23 cellular contexts compared by ENCODE assay signal in genomic region chr20:62116558-62117361, GRCh38. TPM values are rescaled to one million over a fixed set of nuclear protein-coding genes. Genes with fewer than 3 reads are reported as not detected.
DNase-seq lines count a peak whose midpoint lies in the region; ATAC-seq and TF ChIP-seq lines count a peak whose summit lies in the region.
"Had no signal": no experiment of that assay in that cellular context is flagged by ENCODE, and none has a peak within 500 bp of the region (broad histone marks: within the 10 kb centered on the region; RNA-seq: fewer than 3 reads in every experiment).

No MANE protein-coding gene starts in this region.

- H3K27ac ChIP-seq in BLaER1 treated with 17β-estradiol and CSF1 and Interleukin-3, amounts not matched to agents 10 nM and 100 nM, result no peak overlapping the region
- H3K27ac ChIP-seq: ascending aorta, cardiac muscle cell, coronary artery, upper lobe of right lung had no signal

- no peaks in the 10 kb centered on the region for H3K9me2 ChIP-seq in Loucy (replicated peaks; ENCODE audit: low read depth, low read length)

- H3K9ac ChIP-seq in BLaER1 treated with 17β-estradiol and CSF1 and Interleukin-3, amounts not matched to agents 10 nM and 100 nM, result peak overlapping the region in 1 of 11 experiments; percentile 63; a peak in 1 of 22 replicates
- H3K9ac ChIP-seq in Loucy (ENCODE audit: low read depth, low read length, poor library complexity, severe bottlenecking), result peak overlapping the region; percentile 23

- peak overlapping the region in 9 of 11 experiments; percentile 50 to 86 (median 78); a peak in 16 of 22 replicates for H3K4me2 ChIP-seq in BLaER1 treated with 17β-estradiol and CSF1 and Interleukin-3, amounts not matched to agents 10 nM and 100 nM
- H3K4me2 ChIP-seq in Loucy (ENCODE audit: low read depth, low read length, poor library complexity, severe bottlenecking), result peak overlapping the region; percentile 71

- peaks cover 36 to 59% (median 45%) of the 10 kb centered on the region in 11 experiments for H3K9me3 ChIP-seq in BLaER1 treated with 17β-estradiol and CSF1 and Interleukin-3, amounts not matched to agents 10 nM and 100 nM (replicated peaks in 1 of 11)
- H3K9me3 ChIP-seq in Loucy (ENCODE audit: insufficient read depth, low read depth, low read length) (no peaks in the 10 kb centered on the region; the same call in 1 of the 2 replicates), HAP-1 (no peaks in the 10 kb centered on the region)

- no peak for ATAC-seq in naive thymus-derived CD8-positive, alpha-beta T cell
- ATAC-seq: PC-3; stimulated activated naive B cell treated with anti-CD40 and anti-IgM and Interleukin-4, amounts not matched to agents 10 μg/mL and 1 μg/mL and 100 μg/mL, for 72 hours; upper lobe of right lung had no signal

- no peaks in the 10 kb centered on the region for H3K27me3 ChIP-seq in BLaER1 treated with 17β-estradiol and CSF1 and Interleukin-3, amounts not matched to agents 10 nM and 100 nM
- no peaks in the 10 kb centered on the region for H3K27me3 ChIP-seq in Loucy (ENCODE audit: insufficient read depth, low read length, poor library complexity, severe bottlenecking)
- H3K27me3 ChIP-seq in HAP-1 (ENCODE audit: low read depth), result no peaks in the 10 kb centered on the region
- H3K27me3 ChIP-seq: ascending aorta, cardiac muscle cell, MG63, upper lobe of right lung had no signal

- in situ Hi-C loops in HAP-1 (cut with MboI; ENCODE audit: low sequenced_read_pairs), result no loop called here

- no peak overlapping the region for H2AFZ ChIP-seq in Loucy (ENCODE audit: low read length)

- H3K27me3 Mint-ChIP-seq in T-helper 2 cell treated with Interferon-gamma antibody and Interleukin-4, amounts not matched to agents 5 μg/mL and 100 μg/mL, for 36 hours (ENCODE audit: low read depth), result no peaks in the 10 kb centered on the region
- no peaks in the 10 kb centered on the region for H3K27me3 Mint-ChIP-seq in naive thymus-derived CD8-positive, alpha-beta T cell
- H3K27me3 Mint-ChIP-seq: activated T-cell treated with anti-CD3 and anti-CD28 coated beads, Interleukin-2, amount 50 U/mL, for 24 hours had no signal

- H4K20me1 ChIP-seq in BLaER1 treated with 17β-estradiol and CSF1 and Interleukin-3, amounts not matched to agents 10 nM and 100 nM, result no peaks in the 10 kb centered on the region
- H4K20me1 ChIP-seq in Loucy (ENCODE audit: insufficient read depth, low read length, poor library complexity, severe bottlenecking), result no peaks in the 10 kb centered on the region

- peaks cover 9% of the 10 kb centered on the region for H3K9me3 Mint-ChIP-seq in T-helper 2 cell treated with Interferon-gamma antibody and Interleukin-4, amounts not matched to agents 5 μg/mL and 100 μg/mL, for 36 hours
- peaks cover 0 to 51% (median 3%) of the 10 kb centered on the region in 9 donors for H3K9me3 Mint-ChIP-seq in naive thymus-derived CD8-positive, alpha-beta T cell

- no peak overlapping the region for H3K27ac Mint-ChIP-seq in T-helper 2 cell treated with Interferon-gamma antibody and Interleukin-4, amounts not matched to agents 5 μg/mL and 100 μg/mL, for 36 hours
- H3K27ac Mint-ChIP-seq in naive thymus-derived CD8-positive, alpha-beta T cell, result peak overlapping the region in 8 of 10 donors; percentile 29 to 98 (median 94)
- H3K27ac Mint-ChIP-seq: HFFc6; stimulated activated naive B cell treated with anti-CD40 and anti-IgM and Interleukin-4, amounts not matched to agents 10 μg/mL and 1 μg/mL and 100 μg/mL, for 72 hours had no signal

- H3K4me3 Mint-ChIP-seq in T-helper 2 cell treated with Interferon-gamma antibody and Interleukin-4, amounts not matched to agents 5 μg/mL and 100 μg/mL, for 36 hours, result peak overlapping the region; percentile 65
- H3K4me3 Mint-ChIP-seq in naive thymus-derived CD8-positive, alpha-beta T cell, result peak overlapping the region in 5 of 10 donors; percentile 55 to 83 (median 67)
- H3K4me3 Mint-ChIP-seq: activated T-cell treated with anti-CD3 and anti-CD28 coated beads, Interleukin-2, amount 50 U/mL, for 24 hours; HFFc6; stimulated activated naive B cell treated with anti-CD40 and anti-IgM and Interleukin-4, amounts not matched to agents 10 μg/mL and 1 μg/mL and 100 μg/mL, for 72 hours had no signal

- no peak overlapping the region for H3K4me3 ChIP-seq in BLaER1 treated with 17β-estradiol and CSF1 and Interleukin-3, amounts not matched to agents 10 nM and 100 nM
- H3K4me3 ChIP-seq in Loucy (ENCODE audit: low read length, poor library complexity, severe bottlenecking), result peak overlapping the region; percentile 61
- no peak overlapping the region for H3K4me3 ChIP-seq in HAP-1
- H3K4me3 ChIP-seq: ascending aorta, cardiac muscle cell, coronary artery, MG63, skin epidermis, upper lobe of right lung had no signal

- POLR2A ChIA-PET in naive thymus-derived CD8-positive, alpha-beta T cell (lab: Charles Lee), result interaction anchor here (1.4 to 5.7 kb wide), 2 partner anchors 26 to 49 kb away, joined by 4 to 158 read pairs; partner anchors contain the start of genes PSMA7 and TAF4

- H3F3A ChIP-seq in Loucy (ENCODE audit: low read depth), result peaks cover 2% of the 10 kb centered on the region; the same call in 1 of the 2 replicates

- H3K4me1 ChIP-seq in BLaER1 treated with 17β-estradiol and CSF1 and Interleukin-3, amounts not matched to agents 10 nM and 100 nM, result peaks cover 13 to 53% (median 44%) of the 10 kb centered on the region in 10 experiments
- H3K4me1 ChIP-seq in Loucy (ENCODE audit: insufficient read depth, low read length, poor library complexity, severe bottlenecking), result peaks cover 41% of the 10 kb centered on the region
- H3K4me1 ChIP-seq in HAP-1, result peaks cover 2% of the 10 kb centered on the region; the same call in 1 of the 2 replicates
- H3K4me1 ChIP-seq: upper lobe of right lung had no signal

- peaks cover 26% of the 10 kb centered on the region for H3K4me1 Mint-ChIP-seq in T-helper 2 cell treated with Interferon-gamma antibody and Interleukin-4, amounts not matched to agents 5 μg/mL and 100 μg/mL, for 36 hours (ENCODE audit: low read depth)
- H3K4me1 Mint-ChIP-seq in naive thymus-derived CD8-positive, alpha-beta T cell, result peaks cover 20 to 44% (median 38%) of the 10 kb centered on the region in 4 donors

- no peak for DNase-seq in T-helper 2 cell treated with Interferon-gamma antibody and Interleukin-4, amounts not matched to agents 5 μg/mL and 100 μg/mL, for 36 hours (ENCODE audit: low spot score)
- DNase-seq in T-helper 2 cell (no peak), NCI-H345 (lab: John Stamatoyannopoulos, UW) (no peak), HAP-1 (ENCODE audit: low spot score in 2 of 2) (no peak), activated T-cell treated with anti-CD3 and anti-CD28 coated beads for 4 hours (no peak)
- peak in 1 of 10 donors; percentile 37 for DNase-seq in naive thymus-derived CD8-positive, alpha-beta T cell
- DNase-seq: DMS 273 treated with DMSO at 0.1 percent for 48 hours; GOT3; HFFc6; KBM-7; MG63; NCI-H526; PC-3; stimulated activated naive B cell treated with anti-CD40 and anti-IgM and Interleukin-4, amounts not matched to agents 10 μg/mL and 1 μg/mL and 100 μg/mL, for 72 hours; substantia nigra; upper lobe of right lung had no signal

- peaks cover 0 to 10% (median 0%) of the 10 kb centered on the region in 11 experiments; a peak in 1 of 22 replicates for H3K36me3 ChIP-seq in BLaER1 treated with 17β-estradiol and CSF1 and Interleukin-3, amounts not matched to agents 10 nM and 100 nM
- H3K36me3 ChIP-seq in Loucy (ENCODE audit: insufficient read depth, low read length) (no peaks in the 10 kb centered on the region), HAP-1 (replicated peaks) (no peaks in the 10 kb centered on the region)
- H3K36me3 ChIP-seq: ascending aorta, cardiac muscle cell, MG63, upper lobe of right lung had no signal

- TF ChIP-seq CTCF in Loucy (conservative IDR thresholded peaks at IDR 0.05; ENCODE audit: low read length), result no peak

- H3K36me3 Mint-ChIP-seq in T-helper 2 cell treated with Interferon-gamma antibody and Interleukin-4, amounts not matched to agents 5 μg/mL and 100 μg/mL, for 36 hours (ENCODE audit: low read depth), result no peaks in the 10 kb centered on the region
- H3K36me3 Mint-ChIP-seq in naive thymus-derived CD8-positive, alpha-beta T cell, result peaks cover 0 to 10% (median 0%) of the 10 kb centered on the region in 3 donors

- peaks cover 10% of the 10 kb centered on the region; the same call in 1 of the 2 replicates for H3K79me2 ChIP-seq in Loucy (ENCODE audit: insufficient read depth, low read length)

RNA-seq across cellular contexts. Expression of gene LSM14B, which starts 5.5 kb away (rescaled TPM):
- total RNA-seq in naive thymus-derived CD8-positive, alpha-beta T cell, result 10 to 100 TPM; 53.5 to 55.8 TPM
- polyA plus RNA-seq in naive thymus-derived CD8-positive, alpha-beta T cell, result 1 to 10 TPM; 1.5 to 2.4 (median 2.4) TPM

RNA-seq across cellular contexts. Expression of gene PSMA7, which starts 26.4 kb away (rescaled TPM):
- total RNA-seq in naive thymus-derived CD8-positive, alpha-beta T cell, result 100 to 1,000 TPM; 178 to 185 TPM
- 100 to 1,000 TPM; 362 to 473 (median 419) TPM for polyA plus RNA-seq in naive thymus-derived CD8-positive, alpha-beta T cell

RNA-seq across cellular contexts. Expression of gene SS18L1, which starts 26.8 kb away (rescaled TPM):
- 10 to 100 TPM; 23.0 to 23.6 TPM for total RNA-seq in naive thymus-derived CD8-positive, alpha-beta T cell
- under 1 TPM; 0.39 to 0.58 (median 0.50) TPM for polyA plus RNA-seq in naive thymus-derived CD8-positive, alpha-beta T cell

RNA-seq across cellular contexts. Expression of gene TAF4, which starts 51.1 kb away (rescaled TPM):
- total RNA-seq in naive thymus-derived CD8-positive, alpha-beta T cell, result 10 to 100 TPM; 39.0 to 41.5 TPM
- 1 to 10 TPM in 2 of 3 donors, under 1 TPM in 1; 0.31 to 1.6 (median 1.4) TPM for polyA plus RNA-seq in naive thymus-derived CD8-positive, alpha-beta T cell
